Comparison of ENCODE assay signal across 8 cellular contexts in the genomic region with DNA sequence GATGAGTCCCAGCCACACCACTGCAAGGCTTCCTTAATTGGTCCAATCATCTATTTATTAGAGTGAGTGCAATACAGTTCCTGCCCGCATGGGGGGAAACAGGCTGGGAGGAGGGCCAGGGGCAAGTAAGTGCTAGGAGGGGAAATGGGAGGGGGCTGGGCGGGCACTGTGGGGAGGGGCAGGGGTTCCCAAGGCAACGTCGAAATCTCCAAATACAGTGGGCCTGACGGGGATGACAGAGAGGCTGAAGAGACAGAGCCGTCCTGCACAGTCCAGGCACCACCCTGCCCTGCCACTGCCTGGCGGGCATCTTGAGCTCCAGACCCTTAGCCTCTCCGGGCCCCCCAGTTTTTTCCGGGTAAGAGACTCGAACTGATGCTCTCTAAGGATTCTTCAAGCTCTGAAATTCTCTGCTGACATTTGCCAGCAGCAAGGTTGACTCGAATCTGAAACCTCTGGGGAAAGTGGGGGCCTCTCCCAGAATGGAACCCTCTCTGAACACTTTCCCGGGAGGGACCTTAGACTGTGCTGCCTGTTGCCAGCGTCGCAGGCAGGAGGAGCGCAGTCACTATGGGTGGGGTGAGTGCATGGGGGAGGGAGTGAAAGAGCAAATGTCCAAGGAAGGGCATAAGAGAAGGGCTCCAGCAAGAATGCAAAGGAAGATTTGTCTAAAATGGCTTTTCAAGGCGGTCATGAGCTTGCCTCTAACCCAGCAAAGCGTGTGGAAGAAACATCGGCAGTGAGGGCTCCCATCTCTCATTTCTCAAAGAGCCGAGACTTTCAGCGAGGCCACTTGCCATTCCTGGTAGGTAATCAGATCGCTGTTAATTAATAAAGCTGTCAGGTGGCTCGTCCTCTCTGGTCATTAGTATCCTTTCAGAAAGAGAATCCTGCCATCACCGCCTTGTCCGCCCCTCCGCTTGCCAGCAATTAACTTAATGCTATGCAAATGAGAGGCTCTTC.
DNase-seq lines count a peak whose midpoint lies in the region; ATAC-seq, FAIRE-seq and TF ChIP-seq lines count a peak whose summit lies in the region.

No MANE protein-coding gene starts in this region.

- H3K36me3 ChIP-seq in Peyer's patch, result no peaks in the 10 kb centered on the region
- H3K36me3 ChIP-seq in osteoblast (ENCODE audit: insufficient read depth, low read length), result no peaks in the 10 kb centered on the region
- no peaks in the 10 kb centered on the region for H3K36me3 ChIP-seq in tibial artery

- H3K79me2 ChIP-seq in osteoblast (ENCODE audit: insufficient read depth, low read length), result no peaks in the 10 kb centered on the region

- TF ChIP-seq POLR2A in Peyer's patch (IDR thresholded peaks at IDR 0.05), result peak in 1 of 2 donors; percentile 22

- H4K20me1 ChIP-seq in osteoblast (ENCODE audit: insufficient read depth, low read length), result no peaks in the 10 kb centered on the region

- peaks cover 0 to 6% (median 0%) of the 10 kb centered on the region in 4 donors for H3K4me1 ChIP-seq in Peyer's patch
- H3K4me1 ChIP-seq in osteoblast (ENCODE audit: insufficient read depth, low read length), result no peaks in the 10 kb centered on the region
- H3K4me1 ChIP-seq in tibial artery, result peaks cover 0 to 14% (median 9%) of the 10 kb centered on the region in 4 donors

- ATAC-seq in GM18520 (IDR thresholded peaks at IDR 0.05; ENCODE audit: unreplicated experiment), result peak; percentile 31

- TF ChIP-seq CTCF in AG09309 (IDR thresholded peaks at IDR 0.05; ENCODE audit: control insufficient read depth, insufficient read depth, low read depth, low read length, missing control alignments) (peak; percentile 40), HL-60 (IDR thresholded peaks at IDR 0.05; ENCODE audit: insufficient read depth, low read length) (no peak), Peyer's patch (IDR thresholded peaks at IDR 0.05) (peak in 5 of 6 experiments; percentile 36 to 70 (median 46)), osteoblast (IDR thresholded peaks at IDR 0.05; ENCODE audit: extremely low read depth, low read depth, low read length) (peak; percentile 46), tibial artery (IDR thresholded peaks at IDR 0.05) (peak; percentile 32 to 50)

- intact Hi-C loops in tibial artery (cut with DNase I; ENCODE audit: low total_unique reads), result no loop called here

- H3K27me3 ChIP-seq in HL-60 (ENCODE audit: insufficient read depth, poor library complexity, severe bottlenecking) (no peaks in the 10 kb centered on the region), Peyer's patch (no peaks in the 10 kb centered on the region), osteoblast (ENCODE audit: insufficient read depth, low read length) (peaks cover 7% of the 10 kb centered on the region), tibial artery (no peaks in the 10 kb centered on the region)

- H3K4me3 ChIP-seq in AG09309 (ENCODE audit: control insufficient read depth, low read depth, low read length) (peak overlapping the region; percentile 77), HL-60 (replicated peaks; ENCODE audit: insufficient read depth, low read length) (peak overlapping the region; percentile 55), Peyer's patch (peak overlapping the region; percentile 58 to 90 (median 76)), osteoblast (ENCODE audit: insufficient read depth, low read length) (peak overlapping the region; percentile 99), tibial artery (peak overlapping the region; percentile 71 to 77)

- H3K4me2 ChIP-seq in osteoblast (ENCODE audit: insufficient read depth, low read length), result peak overlapping the region; percentile 100

- H3K27ac ChIP-seq in HL-60 (replicated peaks), result peak overlapping the region; percentile 68
- peak overlapping the region; percentile 76 to 82 (median 77) for H3K27ac ChIP-seq in Peyer's patch
- peak overlapping the region; percentile 94 for H3K27ac ChIP-seq in osteoblast (ENCODE audit: low read depth, low read length)
- peak overlapping the region; percentile 76 to 78 for H3K27ac ChIP-seq in tibial artery

- peak overlapping the region; percentile 88 for H2AFZ ChIP-seq in osteoblast (ENCODE audit: low read length)

- FAIRE-seq in frontal cortex (lab: Jason Lieb, UNC), result no peak

- no peaks in the 10 kb centered on the region for H3K9me3 ChIP-seq in Peyer's patch
- H3K9me3 ChIP-seq in osteoblast (ENCODE audit: low read depth, low read length), result no peaks in the 10 kb centered on the region
- H3K9me3 ChIP-seq in tibial artery, result no peaks in the 10 kb centered on the region

- DNase-seq in AG09309 (ENCODE audit: low read depth), result no peak
- peak in 1 of 2 experiments; percentile 63 for DNase-seq in HL-60 (ENCODE audit: low read depth in 1 of 2, low spot score in 1 of 2)
- DNase-seq in Peyer's patch, result peak; percentile 64 to 80 (median 79)
- DNase-seq in activated effector memory CD4-positive, alpha-beta T cell treated with anti-CD3 and anti-CD28 coated beads, Interleukin-2, amount 50 U/mL, for 16 hours, result peak; percentile 85
- peak; percentile 20 to 32 for DNase-seq in frontal cortex (ENCODE audit: low spot score in 2 of 2)
- peak; percentile 88 for DNase-seq in osteoblast (ENCODE audit: insufficient read length, low spot score, missing footprints)
- DNase-seq in tibial artery, result peak; percentile 61 to 74
